In genomic region chr11:88553204-88553603, GRCh38 we compare ENCODE assay signal across 2 cellular contexts.
TF ChIP-seq lines count a peak whose summit lies in the region.

No MANE protein-coding gene starts in this region.

TF ChIP-seq in A549, 52 proteins besides CTCF, POLR2A, EP300 and RAD21 (continued from another document):
- no peak for TF ChIP-seq REST (IDR thresholded peaks at IDR 0.05)
- no peak for TF ChIP-seq POLR2AphosphoS2 (conservative IDR thresholded peaks at IDR 0.05; ENCODE audit: low read length)
- no peak for TF ChIP-seq SREBF2 (IDR thresholded peaks at IDR 0.05)
- no peak for TF ChIP-seq ATOH8 (CRISPR knock-in tag; IDR thresholded peaks at IDR 0.05; ENCODE audit: low read depth)
- no peak for TF ChIP-seq USF2 (IDR thresholded peaks at IDR 0.05)
- no peak for TF ChIP-seq GATA3 (IDR thresholded peaks at IDR 0.05; ENCODE audit: borderline replicate concordance)
- TF ChIP-seq ZNF302 (CRISPR knock-in tag; IDR thresholded peaks at IDR 0.05) = no peak
- TF ChIP-seq RNF2 (IDR thresholded peaks at IDR 0.05; ENCODE audit: borderline replicate concordance, low read depth) = no peak
- TF ChIP-seq ZC3H11A (IDR thresholded peaks at IDR 0.05) = no peak
- no peak for TF ChIP-seq SMC3 (IDR thresholded peaks at IDR 0.05)

TF ChIP-seq in endothelial cell of umbilical vein, 7 proteins besides CTCF, POLR2A, EP300 and RAD21 (continued from another document):
- TF ChIP-seq MYC (IDR thresholded peaks at IDR 0.05; ENCODE audit: low read depth, low read length) (no peak), EZH2 (IDR thresholded peaks at IDR 0.05; ENCODE audit: borderline replicate concordance, low read depth, low read length, severe bottlenecking) (no peak), POLR2AphosphoS5 (IDR thresholded peaks at IDR 0.05; ENCODE audit: insufficient read depth, low read depth, low read length) (no peak), FOS (IDR thresholded peaks at IDR 0.05; ENCODE audit: borderline replicate concordance, insufficient read depth, low read length) (no peak), JUN (IDR thresholded peaks at IDR 0.05; ENCODE audit: borderline replicate concordance, insufficient read depth, insufficient read length, low read depth) (no peak)
